9 cellular contexts compared by ENCODE assay signal in the genomic region with DNA sequence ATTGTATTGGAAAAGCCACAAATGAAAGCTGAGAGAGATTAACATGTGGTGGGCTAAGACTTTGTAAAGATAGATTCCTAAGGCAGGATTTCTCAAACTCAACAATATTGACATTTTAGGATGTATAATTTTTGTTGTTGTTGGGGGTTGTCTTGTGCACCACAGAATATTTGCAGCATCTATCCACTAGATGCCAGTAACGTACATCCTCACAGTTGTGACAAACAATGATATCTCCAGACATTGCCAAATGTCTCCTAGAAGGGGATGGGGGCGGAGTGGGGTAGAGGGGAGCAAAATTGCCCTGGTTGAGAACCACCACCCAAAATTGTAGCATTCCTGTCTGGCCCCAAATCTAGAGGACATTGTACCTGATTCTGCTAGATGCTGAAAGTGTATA. TPM values are rescaled to one million over a fixed set of nuclear protein-coding genes. Genes with fewer than 3 reads are reported as not detected.
DNase-seq lines count a peak whose midpoint lies in the region; FAIRE-seq and TF ChIP-seq lines count a peak whose summit lies in the region.
"Had no signal": no experiment of that assay in that cellular context is flagged by ENCODE, and none has a peak within 500 bp of the region (broad histone marks: within the 10 kb centered on the region; RNA-seq: fewer than 3 reads in every experiment).

No MANE protein-coding gene starts in this region.

- no peaks in the 10 kb centered on the region for H3K9me3 Mint-ChIP-seq in T-helper 2 cell treated with Interferon-gamma antibody and Interleukin-4, amounts not matched to agents 5 μg/mL and 100 μg/mL, for 36 hours

- H3K9ac ChIP-seq in kidney (ENCODE audit: low read length in 2 of 2) = no peak overlapping the region

- H3K4me3 Mint-ChIP-seq in T-helper 2 cell treated with Interferon-gamma antibody and Interleukin-4, amounts not matched to agents 5 μg/mL and 100 μg/mL, for 36 hours = no peak overlapping the region

- H3K4me1 ChIP-seq in kidney (ENCODE audit: control insufficient read depth in 1 of 2, insufficient read depth in 1 of 2, low read depth in 1 of 2, low read length in 2 of 2) = no peaks in the 10 kb centered on the region

- in situ Hi-C loops in astrocyte of the cerebellum (cut with HindIII; ENCODE audit: low sequenced_read_pairs) = loop anchor here (5.0 kb wide), 1 partner anchor 463 kb away; no protein-coding TSS in a partner anchor

- TF ChIP-seq CTCF in astrocyte of the cerebellum (IDR thresholded peaks at IDR 0.05; ENCODE audit: low read depth, low read length, missing control alignments) = peak; percentile 62
- TF ChIP-seq CTCF in kidney (IDR thresholded peaks at IDR 0.05; ENCODE audit: borderline replicate concordance, extremely low read depth, insufficient read depth) = peak; percentile 68

- FAIRE-seq in kidney (lab: Jason Lieb, UNC) = no peak
- FAIRE-seq: colon had no signal

- no peaks in the 10 kb centered on the region for H3K4me1 Mint-ChIP-seq in T-helper 2 cell treated with Interferon-gamma antibody and Interleukin-4, amounts not matched to agents 5 μg/mL and 100 μg/mL, for 36 hours (ENCODE audit: low read depth)

- no peaks in the 10 kb centered on the region for H3K36me3 ChIP-seq in kidney (ENCODE audit: control insufficient read depth in 1 of 2, insufficient read depth in 2 of 2, low read length in 2 of 2)

- no peak overlapping the region for H3K27ac ChIP-seq in kidney (ENCODE audit: low read depth in 2 of 2, low read length in 2 of 2)

- no peaks in the 10 kb centered on the region for H3K9me3 ChIP-seq in kidney (ENCODE audit: control insufficient read depth in 1 of 2, low read length in 2 of 2)

- H3K27ac Mint-ChIP-seq in T-helper 2 cell treated with Interferon-gamma antibody and Interleukin-4, amounts not matched to agents 5 μg/mL and 100 μg/mL, for 36 hours = no peak overlapping the region

- no peaks in the 10 kb centered on the region for H3K36me3 Mint-ChIP-seq in T-helper 2 cell treated with Interferon-gamma antibody and Interleukin-4, amounts not matched to agents 5 μg/mL and 100 μg/mL, for 36 hours (ENCODE audit: low read depth)

- H3K4me3 ChIP-seq in astrocyte of the cerebellum (ENCODE audit: low read depth, low read length) (no peak overlapping the region), kidney (ENCODE audit: low read length in 2 of 2) (no peak overlapping the region)

- intact Hi-C loops in kidney (cut with DNase I) = no loop called here

- peak; percentile 29 for DNase-seq in SIG-M5 treated with dmso at 0.1 percent for 504 hours (lab: John Stamatoyannopoulos, UW; ENCODE audit: unreplicated experiment)
- no peak for DNase-seq in SIG-M5 (lab: John Stamatoyannopoulos, UW)
- peak; percentile 24 for DNase-seq in HCEC 1CT
- peak; percentile 39 for DNase-seq in M059J (ENCODE audit: low read depth)
- no peak for DNase-seq in astrocyte of the cerebellum (ENCODE audit: low read depth)
- DNase-seq in kidney = no peak
- DNase-seq in activated CD8-positive, alpha-beta memory T cell treated with anti-CD3 and anti-CD28 coated beads, Interleukin-2, amount 50 U/mL, for 4 hours = no peak
- DNase-seq in T-helper 2 cell treated with Interferon-gamma antibody and Interleukin-4, amounts not matched to agents 5 μg/mL and 100 μg/mL, for 36 hours (ENCODE audit: low spot score) = no peak

- peaks cover 4% of the 10 kb centered on the region for H3K27me3 Mint-ChIP-seq in T-helper 2 cell treated with Interferon-gamma antibody and Interleukin-4, amounts not matched to agents 5 μg/mL and 100 μg/mL, for 36 hours (ENCODE audit: low read depth)

RNA-seq across cellular contexts. Expression of a gene that starts 14.7 kb away (rescaled TPM):
- total RNA-seq in M059J (2014; rRNA removed; shearing (Covaris generic)) = 2.8 and 5.0 TPM in 2 replicates
- total RNA-seq in kidney = 28.6 TPM
- polyA plus RNA-seq in kidney (ENCODE audit: insufficient read depth, low read depth, low replicate concordance) = 24.1 TPM

Comparison
In these comparisons a context has a peak if more than half of its experiments do, and no peak if none do; other contexts are left out.
1. DNase-seq: peak in SIG-M5 treated with dmso at 0.1 percent for 504 hours (single experiment), HCEC 1CT (single experiment) and M059J (single experiment); none in SIG-M5 (single experiment), astrocyte of the cerebellum (single experiment), kidney (single experiment), activated CD8-positive, alpha-beta memory T cell treated with anti-CD3 and anti-CD28 coated beads, Interleukin-2, amount 50 U/mL, for 4 hours (single experiment) and T-helper 2 cell treated with Interferon-gamma antibody and Interleukin-4, amounts not matched to agents 5 μg/mL and 100 μg/mL, for 36 hours (single experiment).